Comparison of ENCODE assay signal across 16 cellular contexts in the genomic region with DNA sequence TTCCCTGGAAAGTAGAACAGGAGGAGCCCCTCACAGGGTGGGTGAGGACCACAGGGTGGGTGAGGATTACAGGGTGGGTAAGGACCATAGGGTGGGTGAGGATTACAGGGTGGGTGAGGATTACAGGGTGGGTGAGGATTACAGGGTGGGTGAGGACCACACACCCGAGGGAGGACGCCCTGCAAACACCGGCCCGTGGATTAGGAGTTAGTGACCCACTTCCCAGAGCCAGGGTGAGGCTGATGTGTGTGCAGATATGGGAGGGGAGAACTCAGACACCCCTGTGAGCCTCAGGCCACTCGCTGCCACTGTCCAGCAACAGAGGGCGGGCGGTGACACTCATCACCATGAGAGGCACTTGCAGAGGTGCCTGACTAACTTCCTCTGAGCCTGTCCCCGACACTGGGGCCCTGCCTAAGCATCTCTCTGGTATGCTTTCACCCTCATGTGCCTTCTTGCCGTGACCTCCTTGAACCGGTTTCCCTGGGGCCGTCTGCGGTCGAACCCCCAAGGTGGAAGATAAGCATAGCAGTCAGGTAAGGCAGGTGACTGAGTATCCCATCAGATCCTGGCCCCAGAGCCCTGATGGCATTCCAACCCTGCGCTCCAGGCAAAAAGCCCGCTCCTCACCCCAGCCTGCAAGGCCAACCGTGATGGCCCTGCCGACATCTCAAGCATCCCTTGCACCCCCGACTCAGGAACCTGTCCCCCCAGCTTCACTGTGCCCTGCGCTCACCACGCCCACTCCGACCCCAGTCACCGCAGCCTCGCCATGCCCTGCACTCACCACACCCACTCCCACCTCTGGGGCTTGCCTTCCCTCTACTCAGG.
DNase-seq lines count a peak whose midpoint lies in the region; ATAC-seq and TF ChIP-seq lines count a peak whose summit lies in the region.
"Had no signal": no experiment of that assay in that cellular context is flagged by ENCODE, and none has a peak within 500 bp of the region (broad histone marks: within the 10 kb centered on the region; RNA-seq: fewer than 3 reads in every experiment).

No MANE protein-coding gene starts in this region.

- H3K9me3 ChIP-seq in KOPT-K1 (ENCODE audit: insufficient read depth, low read length, poor library complexity, severe bottlenecking), result no peaks in the 10 kb centered on the region
- no peaks in the 10 kb centered on the region for H3K9me3 ChIP-seq in neuronal stem cell (replicated peaks in 1 of 2; ENCODE audit: control insufficient read depth in 2 of 2, insufficient read depth in 1 of 2, low read depth in 1 of 2, low read length in 2 of 2)
- H3K9me3 ChIP-seq: body of pancreas, MG63, pancreas, suprapubic skin had no signal

- H3K79me1 ChIP-seq in neuronal stem cell (ENCODE audit: low read depth, low read length), result peaks cover 23% of the 10 kb centered on the region

- peak overlapping the region; percentile 73 for H3K27ac ChIP-seq in KOPT-K1 (ENCODE audit: low read depth, low read length, poor library complexity, severe bottlenecking)
- no peak overlapping the region for H3K27ac ChIP-seq in neuronal stem cell (replicated peaks; ENCODE audit: low read length)
- H3K27ac ChIP-seq: body of pancreas, pancreas had no signal

- H3K36me3 Mint-ChIP-seq in CD14-positive monocyte (peaks cover 56 to 87% of the 10 kb centered on the region in 2 donors), glutamatergic neuron (ENCODE audit: unreplicated experiment) (no peaks in the 10 kb centered on the region)
- peaks cover 22% of the 10 kb centered on the region for H3K36me3 Mint-ChIP-seq in activated CD4-positive, alpha-beta T cell treated with anti-CD3 and anti-CD28 coated beads, Interleukin-2, amount 10 ng/mL, durations not matched to agents 7 days and 5 days (ENCODE audit: low read depth)
- H3K36me3 Mint-ChIP-seq in activated CD4-positive, alpha-beta T cell treated with anti-CD3 and anti-CD28 coated beads, Interleukin-2, amount 10 ng/mL, durations not matched to agents 24 days and 14 days (ENCODE audit: low read depth), result peaks cover 6% of the 10 kb centered on the region

- H3K4me3 Mint-ChIP-seq in CD14-positive monocyte (peak overlapping the region; percentile 42 to 55), glutamatergic neuron (ENCODE audit: unreplicated experiment) (peak overlapping the region; percentile 57)
- H3K4me3 Mint-ChIP-seq in activated CD4-positive, alpha-beta T cell treated with anti-CD3 and anti-CD28 coated beads, Interleukin-2, amount 10 ng/mL, durations not matched to agents 7 days and 5 days, result no peak overlapping the region
- no peak overlapping the region for H3K4me3 Mint-ChIP-seq in activated CD4-positive, alpha-beta T cell treated with anti-CD3 and anti-CD28 coated beads, Interleukin-2, amount 10 ng/mL, durations not matched to agents 24 days and 14 days
- H3K4me3 Mint-ChIP-seq: mesothelial cell of epicardium had no signal

- peak overlapping the region; percentile 75 for H3K18ac ChIP-seq in neuronal stem cell (ENCODE audit: low read length)

- no peak overlapping the region for H4K91ac ChIP-seq in neuronal stem cell (ENCODE audit: low read depth, low read length, poor library complexity)

- no peak overlapping the region for H2AFZ ChIP-seq in neuronal stem cell (ENCODE audit: low read length)

- peaks cover 56% of the 10 kb centered on the region for H3K4me1 Mint-ChIP-seq in CD14-positive monocyte
- H3K4me1 Mint-ChIP-seq in glutamatergic neuron (ENCODE audit: low read depth, unreplicated experiment), result peaks cover 53% of the 10 kb centered on the region
- H3K4me1 Mint-ChIP-seq in activated CD4-positive, alpha-beta T cell treated with anti-CD3 and anti-CD28 coated beads, Interleukin-2, amount 10 ng/mL, durations not matched to agents 7 days and 5 days, result peaks cover 47% of the 10 kb centered on the region
- H3K4me1 Mint-ChIP-seq in activated CD4-positive, alpha-beta T cell treated with anti-CD3 and anti-CD28 coated beads, Interleukin-2, amount 10 ng/mL, durations not matched to agents 24 days and 14 days, result peaks cover 30% of the 10 kb centered on the region

- no peak overlapping the region for H3K14ac ChIP-seq in neuronal stem cell (ENCODE audit: low read length)

- H3K27ac Mint-ChIP-seq in CD14-positive monocyte (peak overlapping the region; percentile 96 to 99 (median 98)), glutamatergic neuron (ENCODE audit: unreplicated experiment) (peak overlapping the region; percentile 92)
- no peak overlapping the region for H3K27ac Mint-ChIP-seq in activated CD4-positive, alpha-beta T cell treated with anti-CD3 and anti-CD28 coated beads, Interleukin-2, amount 10 ng/mL, durations not matched to agents 7 days and 5 days
- no peak overlapping the region for H3K27ac Mint-ChIP-seq in activated CD4-positive, alpha-beta T cell treated with anti-CD3 and anti-CD28 coated beads, Interleukin-2, amount 10 ng/mL, durations not matched to agents 24 days and 14 days

- H3K4me1 ChIP-seq in neuronal stem cell (ENCODE audit: control insufficient read depth in 2 of 2, insufficient read depth in 1 of 2, low read depth in 1 of 2, low read length in 2 of 2), result peaks cover 9 to 38% of the 10 kb centered on the region in 2 donors
- H3K4me1 ChIP-seq: pancreas had no signal

- H3K9me3 Mint-ChIP-seq in CD14-positive monocyte (no peaks in the 10 kb centered on the region), glutamatergic neuron (ENCODE audit: unreplicated experiment) (peaks cover 8% of the 10 kb centered on the region)
- no peaks in the 10 kb centered on the region for H3K9me3 Mint-ChIP-seq in activated CD4-positive, alpha-beta T cell treated with anti-CD3 and anti-CD28 coated beads, Interleukin-2, amount 10 ng/mL, durations not matched to agents 7 days and 5 days
- no peaks in the 10 kb centered on the region for H3K9me3 Mint-ChIP-seq in activated CD4-positive, alpha-beta T cell treated with anti-CD3 and anti-CD28 coated beads, Interleukin-2, amount 10 ng/mL, durations not matched to agents 24 days and 14 days
- H3K9me3 Mint-ChIP-seq: mesothelial cell of epicardium had no signal

- CTCF ChIA-PET in activated CD4-positive, alpha-beta T cell treated with anti-CD3 and anti-CD28 coated beads, Interleukin-2, amount 10 ng/mL, durations not matched to agents 7 days and 5 days (lab: Charles Lee), result interaction anchor here (1.4 to 5.5 kb wide), 6 partner anchors 10 to 47 kb away, joined by 4 to 33 read pairs (median 6); no protein-coding TSS in a partner anchor

- POLR2A ChIA-PET in activated CD4-positive, alpha-beta T cell treated with anti-CD3 and anti-CD28 coated beads, Interleukin-2, amount 10 ng/mL, durations not matched to agents 7 days and 5 days (lab: Charles Lee), result no interaction called here

- H2AK5ac ChIP-seq in neuronal stem cell (ENCODE audit: low read depth, low read length), result peak overlapping the region; percentile 5

- H2BK5ac ChIP-seq in neuronal stem cell (ENCODE audit: low read length), result peak overlapping the region; percentile 18

- intact Hi-C loops in CD14-positive monocyte (cut with micrococcal nuclease), result loop anchor here in 1 of 2 donors (5.0 kb wide), 1 partner anchor 47 kb away; no protein-coding TSS in a partner anchor
- intact Hi-C loops in activated CD4-positive, alpha-beta T cell treated with anti-CD3 and anti-CD28 coated beads, Interleukin-2, amount 10 ng/mL, durations not matched to agents 24 days and 14 days (cut with micrococcal nuclease), result no loop called here

- DNase-seq in CD14-positive monocyte (ENCODE audit: low spot score), result peak; percentile 65
- no peak for DNase-seq in glutamatergic neuron
- DNase-seq in neuronal stem cell (ENCODE audit: low spot score), result no peak
- no peak for DNase-seq in activated CD4-positive, alpha-beta T cell treated with anti-CD3 and anti-CD28 coated beads, Interleukin-2, amount 10 ng/mL, durations not matched to agents 7 days and 5 days
- DNase-seq in activated CD4-positive, alpha-beta T cell treated with anti-CD3 and anti-CD28 coated beads, Interleukin-2, amount 10 ng/mL, durations not matched to agents 24 days and 14 days, result no peak
- DNase-seq: activated CD4-positive, alpha-beta T cell treated with anti-CD3 and anti-CD28 coated beads for 48 hours; foreskin melanocyte; MG63; stimulated activated CD4-positive, alpha-beta T cell treated with anti-CD3 and anti-CD28 coated beads, Interleukin-12 subunit alpha, Interleukin-12 subunit beta, amount 100 ng/mL, for 4 hours had no signal

- peak overlapping the region; percentile 84 for H3K9ac ChIP-seq in neuronal stem cell (ENCODE audit: low read depth, low read length, poor library complexity)

- peak overlapping the region; percentile 76 for H2BK12ac ChIP-seq in neuronal stem cell (ENCODE audit: low read length)

- no peak for ATAC-seq in HG02678 (IDR thresholded peaks at IDR 0.05; ENCODE audit: unreplicated experiment)
- no peak for ATAC-seq in HG03108 (IDR thresholded peaks at IDR 0.05; ENCODE audit: unreplicated experiment)
- ATAC-seq: body of pancreas had no signal

- H3K27me3 Mint-ChIP-seq in CD14-positive monocyte (ENCODE audit: low read depth in 3 of 3), result no peaks in the 10 kb centered on the region
- peaks cover 7% of the 10 kb centered on the region for H3K27me3 Mint-ChIP-seq in glutamatergic neuron (ENCODE audit: unreplicated experiment)
- no peaks in the 10 kb centered on the region for H3K27me3 Mint-ChIP-seq in activated CD4-positive, alpha-beta T cell treated with anti-CD3 and anti-CD28 coated beads, Interleukin-2, amount 10 ng/mL, durations not matched to agents 7 days and 5 days
- no peaks in the 10 kb centered on the region for H3K27me3 Mint-ChIP-seq in activated CD4-positive, alpha-beta T cell treated with anti-CD3 and anti-CD28 coated beads, Interleukin-2, amount 10 ng/mL, durations not matched to agents 24 days and 14 days

- TF ChIP-seq CTCF in CD14-positive monocyte (IDR thresholded peaks at IDR 0.05), result no peak
- TF ChIP-seq CTCF in glutamatergic neuron (IDR thresholded peaks at IDR 0.05; ENCODE audit: partially characterized antibody, unreplicated experiment), result no peak

- no CpG with 5 or more reads among the region's 23 CpGs for WGBS in neuronal stem cell (ENCODE audit: extremely low coverage in 2 of 2, insufficient read length in 2 of 2, insufficient replicate concordance in 1 of 2), 2 donors

- no peak overlapping the region for H2BK120ac ChIP-seq in neuronal stem cell (ENCODE audit: low read depth, low read length)

- no peak overlapping the region for H4K8ac ChIP-seq in neuronal stem cell (ENCODE audit: low read depth, low read length)

- H3K4me2 ChIP-seq in neuronal stem cell (ENCODE audit: insufficient read depth, low read length, poor library complexity, severe bottlenecking), result no peak overlapping the region

- peak overlapping the region; percentile 84 for H2BK15ac ChIP-seq in neuronal stem cell (ENCODE audit: low read length)

- H3K36me3 ChIP-seq in KOPT-K1 (ENCODE audit: insufficient read depth, low read length), result peaks cover 21% of the 10 kb centered on the region
- peaks cover 3 to 55% of the 10 kb centered on the region in 2 donors for H3K36me3 ChIP-seq in neuronal stem cell (replicated peaks in 1 of 2; ENCODE audit: control insufficient read depth in 2 of 2, insufficient read depth in 2 of 2, low read length in 2 of 2)
- H3K36me3 ChIP-seq: MG63, pancreas, suprapubic skin had no signal

- H3K23ac ChIP-seq in neuronal stem cell (ENCODE audit: low read depth, low read length, poor library complexity), result no peak overlapping the region

- H3K4ac ChIP-seq in neuronal stem cell (ENCODE audit: low read length), result no peak overlapping the region

- no peaks in the 10 kb centered on the region for H3K27me3 ChIP-seq in neuronal stem cell (ENCODE audit: control insufficient read depth in 3 of 3, insufficient read depth in 3 of 3, low read depth in 1 of 3, low read length in 3 of 3)
- H3K27me3 ChIP-seq: body of pancreas, MG63, pancreas, suprapubic skin had no signal

- no peak overlapping the region for H3K4me3 ChIP-seq in neuronal stem cell (ENCODE audit: low read length in 2 of 2)
- H3K4me3 ChIP-seq: body of pancreas, MG63, pancreas, suprapubic skin had no signal

Comparison
In these comparisons a context has a peak if more than half of its experiments do, and no peak if none do; other contexts are left out.
1. H3K27ac Mint-ChIP-seq: peak in CD14-positive monocyte (7 of 7) and glutamatergic neuron (single experiment); none in activated CD4-positive, alpha-beta T cell treated with anti-CD3 and anti-CD28 coated beads, Interleukin-2, amount 10 ng/mL, durations not matched to agents 7 days and 5 days (single experiment) and activated CD4-positive, alpha-beta T cell treated with anti-CD3 and anti-CD28 coated beads, Interleukin-2, amount 10 ng/mL, durations not matched to agents 24 days and 14 days (single experiment).
2. H3K4me3 Mint-ChIP-seq: peak in CD14-positive monocyte (2 of 2) and glutamatergic neuron (single experiment); none in activated CD4-positive, alpha-beta T cell treated with anti-CD3 and anti-CD28 coated beads, Interleukin-2, amount 10 ng/mL, durations not matched to agents 7 days and 5 days (single experiment) and activated CD4-positive, alpha-beta T cell treated with anti-CD3 and anti-CD28 coated beads, Interleukin-2, amount 10 ng/mL, durations not matched to agents 24 days and 14 days (single experiment).